Comparison of ENCODE assay signal across 28 cellular contexts in genomic region chr12:26185532-26186320, GRCh38. TPM values are rescaled to one million over a fixed set of nuclear protein-coding genes. Genes with fewer than 3 reads are reported as not detected.
DNase-seq lines count a peak whose midpoint lies in the region; ATAC-seq, FAIRE-seq and TF ChIP-seq lines count a peak whose summit lies in the region.
"Had no signal": no experiment of that assay in that cellular context is flagged by ENCODE, and none has a peak within 500 bp of the region (broad histone marks: within the 10 kb centered on the region; RNA-seq: fewer than 3 reads in every experiment).

No MANE protein-coding gene starts in this region.

- no peaks in the 10 kb centered on the region for H3K9me3 Mint-ChIP-seq in activated naive CD8-positive, alpha-beta T cell treated with anti-CD3 and anti-CD28 coated beads, Interleukin-2, amount 50 U/mL, for 24 hours
- no peaks in the 10 kb centered on the region for H3K9me3 Mint-ChIP-seq in activated CD8-positive, alpha-beta memory T cell treated with anti-CD3 and anti-CD28 coated beads, Interleukin-2, amount 10 ng/mL, durations not matched to agents 7 days and 5 days (ENCODE audit: low read depth)
- H3K9me3 Mint-ChIP-seq: activated T-cell treated with anti-CD3 and anti-CD28 coated beads, Interleukin-2, amount 50 U/mL, for 24 hours; natural killer cell treated with Interleukin-12 subunit alpha and Interleukin-12 subunit beta and Interleukin-15 and Interleukin-18, amount 100 ng/mL, for 72 hours had no signal

- FAIRE-seq in H54 (lab: Jason Lieb, UNC): peak; percentile 41

- peaks cover 6% of the 10 kb centered on the region for H3K4me1 Mint-ChIP-seq in activated naive CD8-positive, alpha-beta T cell treated with anti-CD3 and anti-CD28 coated beads, Interleukin-2, amount 50 U/mL, for 24 hours
- H3K4me1 Mint-ChIP-seq in activated CD8-positive, alpha-beta memory T cell treated with anti-CD3 and anti-CD28 coated beads, Interleukin-2, amount 10 ng/mL, durations not matched to agents 7 days and 5 days: no peaks in the 10 kb centered on the region
- H3K4me1 Mint-ChIP-seq: T-helper 17 cell had no signal

- no peaks in the 10 kb centered on the region for H3K9me3 ChIP-seq in body of pancreas
- H3K9me3 ChIP-seq in psoas muscle: no peaks in the 10 kb centered on the region
- H3K9me3 ChIP-seq in prostate gland: no peaks in the 10 kb centered on the region
- H3K9me3 ChIP-seq: left lung, SK-N-SH, upper lobe of left lung had no signal

- no peak overlapping the region for H3K27ac Mint-ChIP-seq in activated naive CD8-positive, alpha-beta T cell treated with anti-CD3 and anti-CD28 coated beads, Interleukin-2, amount 50 U/mL, for 24 hours
- no peak overlapping the region for H3K27ac Mint-ChIP-seq in activated CD8-positive, alpha-beta memory T cell treated with anti-CD3 and anti-CD28 coated beads, Interleukin-2, amount 10 ng/mL, durations not matched to agents 7 days and 5 days
- H3K27ac Mint-ChIP-seq: activated CD4-positive, alpha-beta T cell treated with anti-CD3 and anti-CD28 coated beads for 36 hours; activated T-cell treated with anti-CD3 and anti-CD28 coated beads, Interleukin-2, amount 50 U/mL, for 24 hours; B cell; natural killer cell treated with Interleukin-12 subunit alpha and Interleukin-12 subunit beta and Interleukin-15 and Interleukin-18, amount 100 ng/mL, for 72 hours; T-helper 17 cell had no signal

- H3K36me3 ChIP-seq in body of pancreas (replicated peaks in 1 of 2; ENCODE audit: insufficient read depth in 1 of 2, low read depth in 2 of 2) (no peaks in the 10 kb centered on the region), psoas muscle (ENCODE audit: insufficient read depth in 1 of 2, low read depth in 1 of 2) (no peaks in the 10 kb centered on the region), prostate gland (no peaks in the 10 kb centered on the region)
- H3K36me3 ChIP-seq: heart left ventricle, left lung, upper lobe of left lung had no signal

- peak overlapping the region; percentile 28 to 59 (median 46) for H3K27ac ChIP-seq in body of pancreas
- no peak overlapping the region for H3K27ac ChIP-seq in psoas muscle
- H3K27ac ChIP-seq in prostate gland: no peak overlapping the region
- H3K27ac ChIP-seq: heart left ventricle, left lung, upper lobe of left lung had no signal

- CTCF ChIA-PET in activated CD8-positive, alpha-beta memory T cell treated with anti-CD3 and anti-CD28 coated beads, Interleukin-2, amount 10 ng/mL, durations not matched to agents 7 days and 5 days (lab: Charles Lee): no interaction called here

- TF ChIP-seq CTCF in body of pancreas (IDR thresholded peaks at IDR 0.05) (no peak), psoas muscle (IDR thresholded peaks at IDR 0.05) (no peak), prostate gland (IDR thresholded peaks at IDR 0.05) (no peak)

- peak; percentile 78 for ATAC-seq in body of pancreas
- peak; percentile 81 to 95 (median 86) for ATAC-seq in psoas muscle
- no peak for ATAC-seq in activated naive CD8-positive, alpha-beta T cell treated with anti-CD3 and anti-CD28 coated beads, Interleukin-2, amount 50 U/mL, for 24 hours
- no peak for ATAC-seq in GM19023 (IDR thresholded peaks at IDR 0.05; ENCODE audit: unreplicated experiment)
- no peak for ATAC-seq in activated CD8-positive, alpha-beta memory T cell treated with anti-CD3 and anti-CD28 coated beads, Interleukin-2, amount 10 ng/mL, durations not matched to agents 7 days and 5 days
- ATAC-seq: activated CD4-positive, alpha-beta T cell treated with anti-CD3 and anti-CD28 coated beads for 36 hours; HCT116; heart left ventricle; left lung; natural killer cell treated with Interleukin-12 subunit alpha and Interleukin-12 subunit beta and Interleukin-15 and Interleukin-18, amount 100 ng/mL, for 72 hours; T-helper 17 cell had no signal

- intact Hi-C loops in body of pancreas (cut with DNase I): no loop called here
- intact Hi-C loops in psoas muscle (cut with DNase I): no loop called here
- intact Hi-C loops in prostate gland (cut with DNase I): no loop called here

- H3K27me3 ChIP-seq in body of pancreas (no peaks in the 10 kb centered on the region), psoas muscle (ENCODE audit: insufficient read depth in 3 of 3, low read length in 2 of 3) (no peaks in the 10 kb centered on the region), prostate gland (replicated peaks; ENCODE audit: insufficient read depth) (no peaks in the 10 kb centered on the region)
- H3K27me3 ChIP-seq: upper lobe of left lung had no signal

- no peak overlapping the region for H3K4me3 Mint-ChIP-seq in activated naive CD8-positive, alpha-beta T cell treated with anti-CD3 and anti-CD28 coated beads, Interleukin-2, amount 50 U/mL, for 24 hours
- no peak overlapping the region for H3K4me3 Mint-ChIP-seq in activated CD8-positive, alpha-beta memory T cell treated with anti-CD3 and anti-CD28 coated beads, Interleukin-2, amount 10 ng/mL, durations not matched to agents 7 days and 5 days
- H3K4me3 Mint-ChIP-seq: activated CD4-positive, alpha-beta T cell treated with anti-CD3 and anti-CD28 coated beads for 36 hours; activated T-cell treated with anti-CD3 and anti-CD28 coated beads, Interleukin-2, amount 50 U/mL, for 24 hours; B cell; natural killer cell treated with Interleukin-12 subunit alpha and Interleukin-12 subunit beta and Interleukin-15 and Interleukin-18, amount 100 ng/mL, for 72 hours; T-helper 17 cell had no signal

- no peaks in the 10 kb centered on the region for H3K36me3 Mint-ChIP-seq in activated naive CD8-positive, alpha-beta T cell treated with anti-CD3 and anti-CD28 coated beads, Interleukin-2, amount 50 U/mL, for 24 hours (ENCODE audit: low read depth)
- no peaks in the 10 kb centered on the region for H3K36me3 Mint-ChIP-seq in activated CD8-positive, alpha-beta memory T cell treated with anti-CD3 and anti-CD28 coated beads, Interleukin-2, amount 10 ng/mL, durations not matched to agents 7 days and 5 days
- H3K36me3 Mint-ChIP-seq: natural killer cell treated with Interleukin-12 subunit alpha and Interleukin-12 subunit beta and Interleukin-15 and Interleukin-18, amount 100 ng/mL, for 72 hours had no signal

- WGBS in body of pancreas, 2 donors: 61% methylated on average over 7 of the region's 7 CpGs
- 59 to 84% (median 68%) methylated on average over 7 of the region's 7 CpGs for WGBS in psoas muscle, 3 donors
- 72% methylated on average over 7 of the region's 7 CpGs for WGBS in prostate gland

- H3K4me3 ChIP-seq in body of pancreas: no peak overlapping the region
- no peak overlapping the region for H3K4me3 ChIP-seq in psoas muscle
- no peak overlapping the region for H3K4me3 ChIP-seq in prostate gland
- H3K4me3 ChIP-seq: heart left ventricle, left lung, smooth muscle cell, upper lobe of left lung had no signal

- peaks cover 36% of the 10 kb centered on the region for H3K27me3 Mint-ChIP-seq in activated naive CD8-positive, alpha-beta T cell treated with anti-CD3 and anti-CD28 coated beads, Interleukin-2, amount 50 U/mL, for 24 hours
- peaks cover 57% of the 10 kb centered on the region for H3K27me3 Mint-ChIP-seq in activated CD8-positive, alpha-beta memory T cell treated with anti-CD3 and anti-CD28 coated beads, Interleukin-2, amount 10 ng/mL, durations not matched to agents 7 days and 5 days
- H3K27me3 Mint-ChIP-seq: B cell had no signal

- no peak for TF ChIP-seq POLR2A in H54 (IDR thresholded peaks at IDR 0.05; ENCODE audit: low read depth, low read length)
- no peak for TF ChIP-seq POLR2A in body of pancreas (IDR thresholded peaks at IDR 0.05)
- TF ChIP-seq POLR2A in prostate gland (IDR thresholded peaks at IDR 0.05): no peak

- DNase-seq in H54 (ENCODE audit: insufficient read length, low spot score) (no peak), body of pancreas (peak in 3 of 4 donors; percentile 28 to 49 (median 37)), iPS-NIHi11 (ENCODE audit: low spot score) (peak; percentile 13), psoas muscle (no peak), prostate gland (ENCODE audit: low spot score) (no peak)
- no peak for DNase-seq in activated naive CD8-positive, alpha-beta T cell treated with anti-CD3 and anti-CD28 coated beads, Interleukin-2, amount 50 U/mL, for 24 hours
- DNase-seq in activated CD8-positive, alpha-beta memory T cell treated with anti-CD3 and anti-CD28 coated beads, Interleukin-2, amount 10 ng/mL, durations not matched to agents 7 days and 5 days: no peak
- DNase-seq: activated CD4-positive, alpha-beta T cell treated with anti-CD3 and anti-CD28 coated beads for 36 hours; activated gamma-delta T cell treated with Interleukin-2 at 50 U/mL for 16 hours; activated T-cell treated with anti-CD3 and anti-CD28 coated beads, Interleukin-2, amount 50 U/mL, for 24 hours; DMS153; heart left ventricle; left lung; NCI-H146; NCI-H2107; NCI-H446; NCI-H82; retina; SK-N-SH; stimulated activated CD4-positive, alpha-beta T cell treated with anti-CD3 and anti-CD28 coated beads, Interleukin-1b, Interleukin-23, amount 100 ng/mL, for 48 hours; T-helper 17 cell; upper lobe of left lung had no signal

- H3K4me1 ChIP-seq in body of pancreas (peaks cover 3% of the 10 kb centered on the region), psoas muscle (peaks cover 18% of the 10 kb centered on the region), prostate gland (replicated peaks) (no peaks in the 10 kb centered on the region)
- H3K4me1 ChIP-seq: left lung, upper lobe of left lung had no signal

RNA-seq across cellular contexts. Expression of gene SSPN, which starts 9.6 kb away (rescaled TPM):
- 1 to 10 TPM; 3.3 to 6.7 TPM for total RNA-seq in body of pancreas
- total RNA-seq in psoas muscle: 10 to 100 TPM; 45.4 to 88.7 (median 73.5) TPM
- polyA plus RNA-seq in psoas muscle: 10 to 100 TPM in 2 of 3 donors, 1 to 10 TPM in 1; 8.3 to 24.4 (median 15.2) TPM
- 10 to 100 TPM; 17.0 to 29.5 TPM for total RNA-seq in prostate gland
- total RNA-seq in activated CD8-positive, alpha-beta memory T cell treated with anti-CD3 and anti-CD28 coated beads, Interleukin-2, amount 10 ng/mL, durations not matched to agents 7 days and 5 days: not detected
- total RNA-seq: activated CD4-positive, alpha-beta T cell treated with anti-CD3 and anti-CD28 coated beads for 36 hours; activated CD8-positive, alpha-beta memory T cell treated with anti-CD3 and anti-CD28 coated beads for 36 hours had no signal

Comparison
In these comparisons a context has a peak if more than half of its experiments do, and no peak if none do; other contexts are left out.
1. DNase-seq: peak in body of pancreas (3 of 4) and iPS-NIHi11 (single experiment); none in H54 (single experiment), psoas muscle (0 of 2), prostate gland (single experiment), activated naive CD8-positive, alpha-beta T cell treated with anti-CD3 and anti-CD28 coated beads, Interleukin-2, amount 50 U/mL, for 24 hours (single experiment) and activated CD8-positive, alpha-beta memory T cell treated with anti-CD3 and anti-CD28 coated beads, Interleukin-2, amount 10 ng/mL, durations not matched to agents 7 days and 5 days (single experiment).
2. ATAC-seq: peak in body of pancreas (single experiment) and psoas muscle (4 of 4); none in activated naive CD8-positive, alpha-beta T cell treated with anti-CD3 and anti-CD28 coated beads, Interleukin-2, amount 50 U/mL, for 24 hours (single experiment), GM19023 (single experiment) and activated CD8-positive, alpha-beta memory T cell treated with anti-CD3 and anti-CD28 coated beads, Interleukin-2, amount 10 ng/mL, durations not matched to agents 7 days and 5 days (single experiment).
3. H3K27ac ChIP-seq: peak in body of pancreas (4 of 4); none in psoas muscle (single experiment) and prostate gland (0 of 2).
4. RNA of gene SSPN, which starts 9.6 kb away (total RNA-seq): 45.4 to 88.7 TPM in psoas muscle, 17.0 to 29.5 TPM in prostate gland and 3.3 to 6.7 TPM in body of pancreas; not detected in activated CD8-positive, alpha-beta memory T cell treated with anti-CD3 and anti-CD28 coated beads, Interleukin-2, amount 10 ng/mL, durations not matched to agents 7 days and 5 days; every median in the first group is over 4 times any median in the second.